13 cellular contexts compared by ENCODE assay signal in genomic region chr11:61657566-61657965, GRCh38. TPM values are rescaled to one million over a fixed set of nuclear protein-coding genes. Genes with fewer than 3 reads are reported as not detected.
DNase-seq lines count a peak whose midpoint lies in the region; ATAC-seq and TF ChIP-seq lines count a peak whose summit lies in the region.
"Had no signal": no experiment of that assay in that cellular context is flagged by ENCODE, and none has a peak within 500 bp of the region (broad histone marks: within the 10 kb centered on the region; RNA-seq: fewer than 3 reads in every experiment).

No MANE protein-coding gene starts in this region.

- no peak overlapping the region for H3K4me3 Mint-ChIP-seq in Calu3 (ENCODE audit: low read depth, unreplicated experiment)
- H3K4me3 Mint-ChIP-seq: immature natural killer cell had no signal

- ATAC-seq in HG03565 (IDR thresholded peaks at IDR 0.05; ENCODE audit: unreplicated experiment) (no peak), GM18519 (IDR thresholded peaks at IDR 0.05; ENCODE audit: low FRiP score, unreplicated experiment) (no peak), HG02884 (IDR thresholded peaks at IDR 0.05; ENCODE audit: unreplicated experiment) (no peak), GM21390 (IDR thresholded peaks at IDR 0.05; ENCODE audit: unreplicated experiment) (no peak)

- H3K9me3 Mint-ChIP-seq in Calu3 (ENCODE audit: low read depth, unreplicated experiment): no peaks in the 10 kb centered on the region
- H3K9me3 Mint-ChIP-seq: immature natural killer cell had no signal

- intact Hi-C loops in Calu3 (cut with micrococcal nuclease; ENCODE audit: unreplicated experiment): loop anchor here (5.0 kb wide), 1 partner anchor 75 kb away; no protein-coding TSS in a partner anchor

- H3K27ac Mint-ChIP-seq in Calu3 (ENCODE audit: unreplicated experiment): no peak overlapping the region
- H3K27ac Mint-ChIP-seq: immature natural killer cell had no signal

- DNase-seq in Calu3: peak; percentile 56
- peak; percentile 40 for DNase-seq in NCI-H1092 treated with DMSO at 0.1 percent for 48 hours (lab: John Stamatoyannopoulos, UW)
- peak; percentile 52 for DNase-seq in RPMI7951 (ENCODE audit: low read depth)
- peak; percentile 32 for DNase-seq in glomerular visceral epithelial cell (ENCODE audit: extremely low spot score)
- DNase-seq: activated CD4-positive, alpha-beta T cell treated with anti-CD3 and anti-CD28 coated beads, Interleukin-2, amount 50 U/mL, for 48 hours; caudate nucleus; immature natural killer cell; NCI-H2107; stimulated activated CD4-positive, alpha-beta T cell treated with anti-CD3 and anti-CD28 coated beads, Interleukin-15, amount 100 ng/mL, for 24 hours had no signal

- no peak for TF ChIP-seq CTCF in Calu3 (IDR thresholded peaks at IDR 0.05; ENCODE audit: unreplicated experiment)

- CTCF ChIA-PET in Calu3 (lab: Charles Lee): no interaction called here

- peaks cover 5% of the 10 kb centered on the region for H3K36me3 Mint-ChIP-seq in Calu3 (ENCODE audit: insufficient read depth, unreplicated experiment)
- H3K36me3 Mint-ChIP-seq: immature natural killer cell had no signal

- BruUV-seq in Calu3 (replicated peaks; lab: Mats Ljungman, UMichigan): no TSS peak

- no peaks in the 10 kb centered on the region for H3K27me3 Mint-ChIP-seq in Calu3 (ENCODE audit: unreplicated experiment)

- peaks cover 39% of the 10 kb centered on the region for H3K4me1 Mint-ChIP-seq in Calu3 (ENCODE audit: low read depth, unreplicated experiment)
- H3K4me1 Mint-ChIP-seq: immature natural killer cell had no signal

RNA-seq across cellular contexts. Expression of gene DAGLA, which starts 22.6 kb away (rescaled TPM):
- 7.5 and 9.0 TPM in 2 replicates for total RNA-seq in Calu3 (2022)
- total RNA-seq in RPMI7951 (2014; rRNA removed; shearing (Covaris generic)): 0.78 and 0.96 TPM in 2 replicates
